In the genomic region with DNA sequence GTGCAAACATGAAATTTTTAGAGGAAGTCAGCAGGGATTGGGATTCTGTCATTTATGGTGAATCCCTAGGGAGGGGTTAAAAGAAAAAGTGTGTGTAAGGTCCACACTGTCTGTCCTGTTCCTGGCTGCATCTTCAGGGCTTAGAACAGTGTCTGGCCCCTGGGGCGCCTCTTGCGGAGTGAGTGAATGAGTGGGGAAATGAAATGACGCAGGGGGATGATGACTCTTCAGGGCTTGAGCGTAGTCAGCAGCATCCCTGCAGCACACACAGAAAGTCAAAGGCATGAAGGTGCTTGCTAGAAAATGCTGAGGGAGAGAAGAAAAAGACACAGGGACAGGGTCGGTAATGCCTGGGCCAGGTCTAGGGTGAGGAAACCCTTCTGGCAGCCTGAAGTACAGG, we compare ENCODE assay signal across 17 cellular contexts. TPM values are rescaled to one million over a fixed set of nuclear protein-coding genes. Genes with fewer than 3 reads are reported as not detected.
"Had no signal": no experiment of that assay in that cellular context is flagged by ENCODE, and none has a peak within 500 bp of the region (broad histone marks: within the 10 kb centered on the region; RNA-seq: fewer than 3 reads in every experiment).

No MANE protein-coding gene starts in this region.

- H3K4me2 ChIP-seq: smooth muscle cell had no signal

- H3K27ac Mint-ChIP-seq: activated CD4-positive, alpha-beta T cell treated with anti-CD3 and anti-CD28 coated beads for 36 hours; activated naive CD8-positive, alpha-beta T cell treated with anti-CD3 and anti-CD28 coated beads for 36 hours; immature natural killer cell; progenitor cell of endocrine pancreas; stimulated activated memory B cell treated with anti-CD40 and anti-IgM and Interleukin-4, amounts not matched to agents 10 μg/mL and 1 μg/mL and 100 μg/mL, for 72 hours; type B pancreatic cell; WTC11 had no signal

- H3K4me1 Mint-ChIP-seq: activated CD4-positive, alpha-beta T cell treated with anti-CD3 and anti-CD28 coated beads for 36 hours; activated naive CD8-positive, alpha-beta T cell treated with anti-CD3 and anti-CD28 coated beads for 36 hours; immature natural killer cell; stimulated activated memory B cell treated with anti-CD40 and anti-IgM and Interleukin-4, amounts not matched to agents 10 μg/mL and 1 μg/mL and 100 μg/mL, for 72 hours had no signal

- H3K36me3 Mint-ChIP-seq: activated naive CD8-positive, alpha-beta T cell treated with anti-CD3 and anti-CD28 coated beads for 36 hours; immature natural killer cell; stimulated activated memory B cell treated with anti-CD40 and anti-IgM and Interleukin-4, amounts not matched to agents 10 μg/mL and 1 μg/mL and 100 μg/mL, for 72 hours had no signal

- H3K9me3 ChIP-seq: colonic mucosa, left ventricle myocardium inferior, right atrium auricular region, testis had no signal

- H3K4me1 ChIP-seq: colonic mucosa, left ventricle myocardium inferior, testis had no signal

- H3K36me3 ChIP-seq: colonic mucosa, left ventricle myocardium inferior, right atrium auricular region had no signal

- H3K4me3 Mint-ChIP-seq: activated CD4-positive, alpha-beta T cell treated with anti-CD3 and anti-CD28 coated beads for 36 hours; activated naive CD8-positive, alpha-beta T cell treated with anti-CD3 and anti-CD28 coated beads for 36 hours; immature natural killer cell; stimulated activated memory B cell treated with anti-CD40 and anti-IgM and Interleukin-4, amounts not matched to agents 10 μg/mL and 1 μg/mL and 100 μg/mL, for 72 hours; type B pancreatic cell; WTC11 had no signal

- H3K4me3 ChIP-seq: colonic mucosa, left ventricle myocardium inferior, right atrium auricular region, smooth muscle cell, testis had no signal

- DNase-seq: activated CD4-positive, alpha-beta T cell treated with anti-CD3 and anti-CD28 coated beads for 36 hours; activated CD4-positive, alpha-beta T cell treated with anti-CD3 and anti-CD28 coated beads, Interleukin-2, amount 50 U/mL, for 48 hours; activated naive CD8-positive, alpha-beta T cell treated with anti-CD3 and anti-CD28 coated beads for 36 hours; amniotic stem cell; colonic mucosa; immature natural killer cell; kidney glomerular epithelial cell; left ventricle myocardium inferior; stimulated activated CD4-positive, alpha-beta T cell treated with anti-CD3 and anti-CD28 coated beads, Interleukin-4, amount 100 ng/mL, for 4 hours; T-helper 2 cell; testis had no signal

- H3K27me3 ChIP-seq: colonic mucosa, right atrium auricular region, testis had no signal

- H3K9me3 Mint-ChIP-seq: activated naive CD8-positive, alpha-beta T cell treated with anti-CD3 and anti-CD28 coated beads for 36 hours; stimulated activated memory B cell treated with anti-CD40 and anti-IgM and Interleukin-4, amounts not matched to agents 10 μg/mL and 1 μg/mL and 100 μg/mL, for 72 hours; type B pancreatic cell; WTC11 had no signal

- H3K27ac ChIP-seq: colonic mucosa, left ventricle myocardium inferior, right atrium auricular region, testis had no signal

- H3K27me3 Mint-ChIP-seq: progenitor cell of endocrine pancreas, type B pancreatic cell had no signal

- ATAC-seq: activated CD4-positive, alpha-beta T cell treated with anti-CD3 and anti-CD28 coated beads for 36 hours; stimulated activated memory B cell treated with anti-CD40 and anti-IgM and Interleukin-4, amounts not matched to agents 10 μg/mL and 1 μg/mL and 100 μg/mL, for 72 hours; WTC11 had no signal

RNA-seq across cellular contexts. Expression of gene PGBD5, which starts 57.8 kb away (rescaled TPM):
- total RNA-seq: activated naive CD8-positive, alpha-beta T cell treated with anti-CD3 and anti-CD28 coated beads for 36 hours had no signal
- polyA plus RNA-seq: immature natural killer cell had no signal
